Comparison of ENCODE assay signal across 9 cellular contexts in the genomic region with DNA sequence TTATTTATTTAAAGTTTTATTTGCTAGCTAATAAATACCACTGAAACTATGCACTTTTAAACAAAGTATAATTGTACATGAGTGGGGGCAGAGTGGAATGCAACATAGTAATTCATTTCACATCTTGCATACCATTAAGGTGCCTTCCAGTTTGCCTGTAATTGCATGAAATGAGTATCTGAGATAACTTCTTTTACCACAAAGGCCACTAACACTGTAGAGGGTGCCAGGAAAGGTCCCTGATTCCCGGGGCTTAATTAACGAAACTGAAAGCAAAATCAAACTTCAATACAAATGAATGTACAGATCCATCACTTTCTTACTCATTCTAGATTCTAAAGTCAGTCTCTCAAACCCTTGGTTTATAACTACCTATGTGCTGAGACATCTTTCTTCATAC. TPM values are rescaled to one million over a fixed set of nuclear protein-coding genes. Genes with fewer than 3 reads are reported as not detected.
DNase-seq lines count a peak whose midpoint lies in the region; ATAC-seq, FAIRE-seq and TF ChIP-seq lines count a peak whose summit lies in the region.
"Had no signal": no experiment of that assay in that cellular context is flagged by ENCODE, and none has a peak within 500 bp of the region (broad histone marks: within the 10 kb centered on the region; RNA-seq: fewer than 3 reads in every experiment).

No MANE protein-coding gene starts in this region.

- ATAC-seq in GM18873 (IDR thresholded peaks at IDR 0.05; ENCODE audit: low FRiP score, unreplicated experiment) (peak; percentile 65), HG03378 (IDR thresholded peaks at IDR 0.05; ENCODE audit: unreplicated experiment) (peak; percentile 74)

- H3K4me1 Mint-ChIP-seq in CD14-positive monocyte (peaks cover 16% of the 10 kb centered on the region), nephron progenitor cell (peaks cover 17% of the 10 kb centered on the region)
- H3K4me1 Mint-ChIP-seq in T-helper 1 cell treated with Interleukin-12 subunit alpha and Interleukin-12 subunit beta and Interleukin-4 antibody, amounts not matched to agents 30 μg/mL and 1 μg/mL, for 36 hours (ENCODE audit: low read depth) = peaks cover 19% of the 10 kb centered on the region
- peaks cover 26% of the 10 kb centered on the region for H3K4me1 Mint-ChIP-seq in stimulated activated naive CD8-positive, alpha-beta T cell treated with anti-CD3 and anti-CD28 coated beads, Interleukin-15, Interleukin-2, amounts not matched to agents 100 ng/mL and 50 ng/mL, for 24 hours (ENCODE audit: low read depth)

- DNase-seq in CD14-positive monocyte (ENCODE audit: low spot score) (no peak), fibroblast of peridontal ligament (ENCODE audit: extremely low read depth) (peak; percentile 40), nephron progenitor cell (no peak), frontal cortex (ENCODE audit: low spot score in 2 of 2) (no peak)
- DNase-seq: natural killer cell had no signal

- H3K27me3 Mint-ChIP-seq in CD14-positive monocyte (ENCODE audit: low read depth in 3 of 3) = peaks cover 2 to 6% (median 3%) of the 10 kb centered on the region in 3 donors
- peaks cover 15% of the 10 kb centered on the region for H3K27me3 Mint-ChIP-seq in T-helper 1 cell treated with Interleukin-12 subunit alpha and Interleukin-12 subunit beta and Interleukin-4 antibody, amounts not matched to agents 30 μg/mL and 1 μg/mL, for 36 hours (ENCODE audit: low read depth)
- H3K27me3 Mint-ChIP-seq in stimulated activated naive CD8-positive, alpha-beta T cell treated with anti-CD3 and anti-CD28 coated beads, Interleukin-15, Interleukin-2, amounts not matched to agents 100 ng/mL and 50 ng/mL, for 24 hours = no peaks in the 10 kb centered on the region
- H3K27me3 Mint-ChIP-seq in nephron progenitor cell (ENCODE audit: low read depth, poor library complexity) = peaks cover 35% of the 10 kb centered on the region

- H3K9me3 Mint-ChIP-seq in CD14-positive monocyte = peaks cover 0 to 4% (median 0%) of the 10 kb centered on the region in 7 donors
- H3K9me3 Mint-ChIP-seq in T-helper 1 cell treated with Interleukin-12 subunit alpha and Interleukin-12 subunit beta and Interleukin-4 antibody, amounts not matched to agents 30 μg/mL and 1 μg/mL, for 36 hours = peaks cover 4% of the 10 kb centered on the region
- H3K9me3 Mint-ChIP-seq in stimulated activated naive CD8-positive, alpha-beta T cell treated with anti-CD3 and anti-CD28 coated beads, Interleukin-15, Interleukin-2, amounts not matched to agents 100 ng/mL and 50 ng/mL, for 24 hours = peaks cover 3% of the 10 kb centered on the region
- H3K9me3 Mint-ChIP-seq in nephron progenitor cell = peaks cover 10% of the 10 kb centered on the region

- FAIRE-seq in frontal cortex (lab: Jason Lieb, UNC) = no peak

- H3K36me3 Mint-ChIP-seq in CD14-positive monocyte (no peaks in the 10 kb centered on the region), nephron progenitor cell (ENCODE audit: low read depth) (no peaks in the 10 kb centered on the region)
- peaks cover 10% of the 10 kb centered on the region for H3K36me3 Mint-ChIP-seq in T-helper 1 cell treated with Interleukin-12 subunit alpha and Interleukin-12 subunit beta and Interleukin-4 antibody, amounts not matched to agents 30 μg/mL and 1 μg/mL, for 36 hours (ENCODE audit: low read depth)
- peaks cover 9% of the 10 kb centered on the region for H3K36me3 Mint-ChIP-seq in stimulated activated naive CD8-positive, alpha-beta T cell treated with anti-CD3 and anti-CD28 coated beads, Interleukin-15, Interleukin-2, amounts not matched to agents 100 ng/mL and 50 ng/mL, for 24 hours (ENCODE audit: low read depth)
- H3K36me3 Mint-ChIP-seq: natural killer cell had no signal

- peak overlapping the region in 5 of 7 donors; percentile 48 to 97 (median 66) for H3K27ac Mint-ChIP-seq in CD14-positive monocyte
- H3K27ac Mint-ChIP-seq in T-helper 1 cell treated with Interleukin-12 subunit alpha and Interleukin-12 subunit beta and Interleukin-4 antibody, amounts not matched to agents 30 μg/mL and 1 μg/mL, for 36 hours = peak overlapping the region; percentile 56
- peak overlapping the region; percentile 36 for H3K27ac Mint-ChIP-seq in stimulated activated naive CD8-positive, alpha-beta T cell treated with anti-CD3 and anti-CD28 coated beads, Interleukin-15, Interleukin-2, amounts not matched to agents 100 ng/mL and 50 ng/mL, for 24 hours
- no peak overlapping the region for H3K27ac Mint-ChIP-seq in nephron progenitor cell
- H3K27ac Mint-ChIP-seq: natural killer cell had no signal

- H3K4me3 Mint-ChIP-seq in CD14-positive monocyte (peak overlapping the region; percentile 61 to 77), nephron progenitor cell (no peak overlapping the region)
- H3K4me3 Mint-ChIP-seq in T-helper 1 cell treated with Interleukin-12 subunit alpha and Interleukin-12 subunit beta and Interleukin-4 antibody, amounts not matched to agents 30 μg/mL and 1 μg/mL, for 36 hours = peak overlapping the region; percentile 69
- no peak overlapping the region for H3K4me3 Mint-ChIP-seq in stimulated activated naive CD8-positive, alpha-beta T cell treated with anti-CD3 and anti-CD28 coated beads, Interleukin-15, Interleukin-2, amounts not matched to agents 100 ng/mL and 50 ng/mL, for 24 hours

- intact Hi-C loops in CD14-positive monocyte (cut with micrococcal nuclease) = no loop called here

- TF ChIP-seq CTCF in CD14-positive monocyte (IDR thresholded peaks at IDR 0.05) (no peak), nephron progenitor cell (IDR thresholded peaks at IDR 0.05) (no peak)

RNA-seq across cellular contexts. Expression of gene CD47, which starts 2.1 kb away (rescaled TPM):
- polyA plus RNA-seq in CD14-positive monocyte = 100 to 1,000 TPM; 173 to 203 TPM
- total RNA-seq in frontal cortex = 444 TPM

Comparison
In these comparisons a context has a peak if more than half of its experiments do, and no peak if none do; other contexts are left out.
1. H3K4me3 Mint-ChIP-seq: peak in CD14-positive monocyte (2 of 2) and T-helper 1 cell treated with Interleukin-12 subunit alpha and Interleukin-12 subunit beta and Interleukin-4 antibody, amounts not matched to agents 30 μg/mL and 1 μg/mL, for 36 hours (single experiment); none in stimulated activated naive CD8-positive, alpha-beta T cell treated with anti-CD3 and anti-CD28 coated beads, Interleukin-15, Interleukin-2, amounts not matched to agents 100 ng/mL and 50 ng/mL, for 24 hours (single experiment) and nephron progenitor cell (single experiment).